8 cellular contexts compared by ENCODE assay signal in genomic region chr13:80339578-80339840, GRCh38. TPM values are rescaled to one million over a fixed set of nuclear protein-coding genes. Genes with fewer than 3 reads are reported as not detected.
DNase-seq lines count a peak whose midpoint lies in the region; ATAC-seq and TF ChIP-seq lines count a peak whose summit lies in the region.

No MANE protein-coding gene starts in this region.

- H3K4me3 ChIP-seq in left ventricle myocardium inferior, result peak overlapping the region; percentile 97
- H3K4me3 ChIP-seq in mesenchymal stem cell (ENCODE audit: insufficient read depth in 1 of 2, low read depth in 1 of 2, low read length in 2 of 2), result peak overlapping the region; percentile 89 to 98
- peak overlapping the region; percentile 86 to 93 for H3K4me3 ChIP-seq in aorta (ENCODE audit: low read length in 2 of 2)

- TF ChIP-seq CTCF in left ventricle myocardium inferior (IDR thresholded peaks at IDR 0.05; ENCODE audit: borderline replicate concordance), result no peak

- H3K27ac ChIP-seq in left ventricle myocardium inferior (replicated peaks) (peak overlapping the region; percentile 96), mesenchymal stem cell (ENCODE audit: low read length, poor library complexity, severe bottlenecking) (peak overlapping the region; percentile 99), aorta (ENCODE audit: low read depth in 1 of 2, low read length in 2 of 2) (peak overlapping the region; percentile 76 to 97)

- no peak overlapping the region for H3K23ac ChIP-seq in mesenchymal stem cell (ENCODE audit: low read length in 2 of 2)

- ATAC-seq in aorta (ENCODE audit: low FRiP score), result no peak

- H3K36me3 ChIP-seq in left ventricle myocardium inferior (peaks cover 21% of the 10 kb centered on the region), mesenchymal stem cell (ENCODE audit: control insufficient read depth in 1 of 2, insufficient read depth in 2 of 2, low read depth in 1 of 2, low read length in 2 of 2) (peaks cover 10 to 33% of the 10 kb centered on the region in 2 experiments), aorta (ENCODE audit: control insufficient read depth in 1 of 2, insufficient read depth in 2 of 2, low read length in 1 of 2) (no peaks in the 10 kb centered on the region)

- no peak overlapping the region for H2AFZ ChIP-seq in mesenchymal stem cell (ENCODE audit: low read depth, low read length)

- peak overlapping the region; percentile 98 for H3K9ac ChIP-seq in mesenchymal stem cell (ENCODE audit: low read length)

- peak overlapping the region in 1 of 2 experiments; percentile 99 for H3K4ac ChIP-seq in mesenchymal stem cell (ENCODE audit: low read depth in 1 of 2, low read length in 2 of 2)

- peak overlapping the region; percentile 85 for H2BK5ac ChIP-seq in mesenchymal stem cell (ENCODE audit: low read depth, low read length, poor library complexity, severe bottlenecking)

- no peaks in the 10 kb centered on the region for H3K79me1 ChIP-seq in mesenchymal stem cell (replicated peaks; ENCODE audit: low read length, poor library complexity, severe bottlenecking)

- no peaks in the 10 kb centered on the region for H3K27me3 ChIP-seq in left ventricle myocardium inferior (ENCODE audit: low read depth)
- no peaks in the 10 kb centered on the region for H3K27me3 ChIP-seq in mesenchymal stem cell (ENCODE audit: control insufficient read depth in 1 of 2, insufficient read depth in 1 of 2, low read length in 2 of 2)
- H3K27me3 ChIP-seq in aorta (ENCODE audit: control insufficient read depth in 1 of 2, insufficient read depth in 2 of 2, low read length in 1 of 2), result no peaks in the 10 kb centered on the region

- no peak overlapping the region for H4K91ac ChIP-seq in mesenchymal stem cell (ENCODE audit: low read length)

- H3K18ac ChIP-seq in mesenchymal stem cell (ENCODE audit: low read depth in 1 of 2, low read length in 2 of 2), result peak overlapping the region in 1 of 2 experiments; percentile 98

- peaks cover 82% of the 10 kb centered on the region for H3K4me1 ChIP-seq in left ventricle myocardium inferior
- H3K4me1 ChIP-seq in mesenchymal stem cell (ENCODE audit: control insufficient read depth, insufficient read depth, low read depth, low read length), result peaks cover 9% of the 10 kb centered on the region
- no peaks in the 10 kb centered on the region for H3K4me1 ChIP-seq in aorta (ENCODE audit: control insufficient read depth in 1 of 2, insufficient read depth in 2 of 2, low read length in 2 of 2)

- no peak overlapping the region for H2BK12ac ChIP-seq in mesenchymal stem cell (ENCODE audit: low read length in 2 of 2)

- intact Hi-C loops in left ventricle myocardium inferior (cut with micrococcal nuclease) (loop anchor here (10.0 kb wide), 1 partner anchor 205 kb away; no protein-coding TSS in a partner anchor), cardiac septum (cut with DNase I) (no loop called here), aorta (cut with DNase I) (loop anchor here (5.0 to 10.0 kb wide), 3 partner anchors 207 to 405 kb away; no protein-coding TSS in a partner anchor)

- H3K9me3 ChIP-seq in left ventricle myocardium inferior (replicated peaks) (no peaks in the 10 kb centered on the region), mesenchymal stem cell (ENCODE audit: control insufficient read depth, low read length) (no peaks in the 10 kb centered on the region), aorta (ENCODE audit: control insufficient read depth, low read length) (no peaks in the 10 kb centered on the region)

- H3K14ac ChIP-seq in mesenchymal stem cell (ENCODE audit: low read length in 2 of 2), result peak overlapping the region in 1 of 2 experiments; percentile 63

- H2BK120ac ChIP-seq in mesenchymal stem cell (ENCODE audit: low read depth, low read length), result no peak overlapping the region

- WGBS in mesenchymal stem cell, result 0% methylated on average over 1 of the region's 4 CpGs
- WGBS in aorta, 2 donors, result 0 to 1% methylated on average over 4 of the region's 4 CpGs

- H2BK15ac ChIP-seq in mesenchymal stem cell (ENCODE audit: low read depth, poor library complexity, severe bottlenecking), result no peak overlapping the region

- peak overlapping the region; percentile 50 for H2AK5ac ChIP-seq in mesenchymal stem cell (ENCODE audit: low read length, severe bottlenecking)

- DNase-seq in left ventricle myocardium inferior, result no peak
- DNase-seq in cardiac septum (ENCODE audit: low spot score), result no peak
- DNase-seq in cerebellum (ENCODE audit: low spot score), result peak; percentile 40
- no peak for DNase-seq in mesenchymal stem cell
- DNase-seq in aorta, result no peak
- no peak for DNase-seq in activated CD8-positive, alpha-beta memory T cell treated with anti-CD3 and anti-CD28 coated beads, Interleukin-2, amount 50 U/mL, for 48 hours
- no peak for DNase-seq in DMS153 treated with DMSO at 0.1 percent for 48 hours (lab: John Stamatoyannopoulos, UW; ENCODE audit: unreplicated experiment)
- no peak for DNase-seq in hepatic stellate cell (ENCODE audit: low spot score)

- peak overlapping the region; percentile 66 for H4K8ac ChIP-seq in mesenchymal stem cell (ENCODE audit: low read length)

- H3K4me2 ChIP-seq in mesenchymal stem cell (ENCODE audit: low read length, poor library complexity, severe bottlenecking), result peak overlapping the region; percentile 5

RNA-seq across cellular contexts. Expression of gene SPRY2, which starts 1.4 kb away (rescaled TPM):
- 34.6 TPM for total RNA-seq in left ventricle myocardium inferior
- 32.8 TPM for total RNA-seq in cardiac septum
- 46.0 TPM for total RNA-seq in cerebellum
- 38.9 TPM for polyA plus RNA-seq in mesenchymal stem cell (2013, experiment 1 of 2)
- 38.8 TPM for polyA plus RNA-seq in mesenchymal stem cell (2013, experiment 2 of 2)
- 10 to 100 TPM; 45.2 to 48.9 TPM for total RNA-seq in aorta
- 10 to 100 TPM; 20.0 to 39.2 TPM for polyA plus RNA-seq in aorta
